8 cellular contexts compared by ENCODE assay signal in the genomic region with DNA sequence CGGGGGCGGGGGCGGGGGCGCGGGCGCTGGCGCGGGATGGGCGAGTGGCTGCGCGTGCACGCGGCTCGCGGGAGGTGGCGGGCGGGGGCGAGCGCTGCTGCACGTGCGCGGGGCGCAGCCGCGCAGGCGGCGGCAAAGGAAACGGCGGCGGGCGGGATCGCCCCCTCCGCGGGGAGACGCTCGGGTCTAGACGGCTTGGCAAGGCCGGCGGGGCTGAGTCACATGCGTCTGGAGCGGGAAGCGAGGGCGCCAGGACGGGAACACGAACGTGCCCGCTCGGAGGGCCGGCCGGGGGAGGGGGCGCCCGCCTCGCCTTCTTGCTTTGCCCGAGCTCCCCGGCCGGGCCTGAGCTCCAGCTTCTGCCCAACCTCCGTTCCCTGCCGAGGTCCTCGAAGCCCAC. TPM values are rescaled to one million over a fixed set of nuclear protein-coding genes. Genes with fewer than 3 reads are reported as not detected.
A peak's percentile ranks its signal among the peaks of the same experiment; 100 is the strongest.
DNase-seq lines count a peak whose midpoint lies in the region; ATAC-seq, FAIRE-seq and TF ChIP-seq lines count a peak whose summit lies in the region.

No MANE protein-coding gene starts in this region.

- H3K4me3 ChIP-seq in SK-N-SH (ENCODE audit: low read depth in 2 of 2, low read length in 1 of 2) (no peak overlapping the region), hepatocyte (no peak overlapping the region)

- H2AFZ ChIP-seq in SK-N-SH (ENCODE audit: low read depth): no peak overlapping the region
- no peak overlapping the region for H2AFZ ChIP-seq in hepatocyte

- H3K9ac ChIP-seq in SK-N-SH: no peak overlapping the region

- H3K4me1 ChIP-seq in SK-N-SH (ENCODE audit: control insufficient read depth in 1 of 2, insufficient read depth in 2 of 2, low read depth in 1 of 2, low read length in 1 of 2) (peaks cover 21 to 34% of the 10 kb centered on the region in 2 experiments; a peak in 3 of 4 replicates), hepatocyte (ENCODE audit: insufficient read depth) (peaks cover 11% of the 10 kb centered on the region)

- H3K4me2 ChIP-seq in SK-N-SH: peak overlapping the region; percentile 19; the same call in 1 of the 2 replicates
- H3K4me2 ChIP-seq in hepatocyte: peak overlapping the region; percentile 71

- no peaks in the 10 kb centered on the region for H3K9me3 ChIP-seq in SK-N-SH
- H3K9me3 ChIP-seq in hepatocyte (ENCODE audit: low read depth): no peaks in the 10 kb centered on the region

- DNase-seq in SK-N-SH (no peak), hepatocyte (ENCODE audit: low spot score) (peak; percentile 80), HT-29 (ENCODE audit: low spot score) (no peak), GM19239 (ENCODE audit: insufficient read length, low spot score) (no peak)
- peak; percentile 47 for DNase-seq in activated naive CD4-positive, alpha-beta T cell treated with anti-CD3 and anti-CD28 coated beads, Interleukin-2, amount 50 U/mL, for 16 hours
- DNase-seq in stimulated activated CD4-positive, alpha-beta T cell treated with anti-CD3 and anti-CD28 coated beads, Interleukin-4, amount 100 ng/mL, for 24 hours: peak; percentile 28

- no peak for TF ChIP-seq RAD21 in SK-N-SH (IDR thresholded peaks at IDR 0.05; ENCODE audit: low read length)

- no peaks in the 10 kb centered on the region for H3F3A ChIP-seq in SK-N-SH (replicated peaks; ENCODE audit: insufficient read depth)

- peaks cover 3% of the 10 kb centered on the region; the same call in 1 of the 2 replicates for H3K79me2 ChIP-seq in SK-N-SH (ENCODE audit: insufficient read depth)
- H3K79me2 ChIP-seq in hepatocyte: no peaks in the 10 kb centered on the region

- no peak for TF ChIP-seq EP300 in SK-N-SH (IDR thresholded peaks at IDR 0.05; ENCODE audit: borderline replicate concordance in 1 of 2, low read depth in 1 of 2, low read length in 1 of 2)

- TF ChIP-seq CTCF in SK-N-SH (IDR thresholded peaks at IDR 0.05): no peak
- TF ChIP-seq CTCF in hepatocyte (IDR thresholded peaks at IDR 0.05; ENCODE audit: poor library complexity): no peak

- H3K9me2 ChIP-seq in SK-N-SH (no peaks in the 10 kb centered on the region), hepatocyte (replicated peaks; ENCODE audit: insufficient read depth) (no peaks in the 10 kb centered on the region)

- H3K27me3 ChIP-seq in SK-N-SH (ENCODE audit: insufficient read depth) (no peaks in the 10 kb centered on the region), hepatocyte (no peaks in the 10 kb centered on the region)

- FAIRE-seq in GM19239 (lab: Jason Lieb, UNC): no peak

- WGBS in SK-N-SH (ENCODE audit: low lambda C conversion rate): 85% methylated on average over 25 of the region's 59 CpGs
- 10% methylated on average over 16 of the region's 59 CpGs for WGBS in hepatocyte (ENCODE audit: low lambda C conversion rate, missing lambda C conversion rate)

- H4K20me1 ChIP-seq in SK-N-SH (ENCODE audit: insufficient read depth): no peaks in the 10 kb centered on the region
- no peaks in the 10 kb centered on the region for H4K20me1 ChIP-seq in hepatocyte (ENCODE audit: insufficient read depth, poor library complexity, severe bottlenecking)

- peak overlapping the region in 1 of 2 experiments; percentile 58; a peak in 1 of 4 replicates for H3K27ac ChIP-seq in SK-N-SH (ENCODE audit: low read depth in 2 of 2, low read length in 1 of 2)
- H3K27ac ChIP-seq in hepatocyte: peak overlapping the region; percentile 95

- POLR2A ChIA-PET in SK-N-SH (lab: Yijun Ruan, JAX): no interaction called here

- H3K36me3 ChIP-seq in SK-N-SH (replicated peaks in 1 of 2; ENCODE audit: control insufficient read depth in 1 of 2, insufficient read depth in 2 of 2, low read length in 1 of 2): no peaks in the 10 kb centered on the region
- H3K36me3 ChIP-seq in hepatocyte (replicated peaks; ENCODE audit: insufficient read depth, low read depth): no peaks in the 10 kb centered on the region

- CTCF ChIA-PET in SK-N-SH (lab: Yijun Ruan, JAX): interaction anchor here (1.0 to 11.6 kb wide), 3 partner anchors 13 to 194 kb away, joined by 3 to 203 read pairs (median 5); no protein-coding TSS in a partner anchor

- ATAC-seq in SK-N-SH treated with all-trans-retinoic acid at 6 μM for 48 hours: no peak
- ATAC-seq in HG02884 (IDR thresholded peaks at IDR 0.05; ENCODE audit: unreplicated experiment): no peak

TF ChIP-seq in SK-N-SH, 30 proteins besides CTCF, POLR2A, EP300 and RAD21 (continues in another document):
- TF ChIP-seq FOXM1 (IDR thresholded peaks at IDR 0.05; ENCODE audit: low read depth) (no peak), MEF2A (IDR thresholded peaks at IDR 0.05; ENCODE audit: borderline replicate concordance, low read depth) (no peak), TAF1 (IDR thresholded peaks at IDR 0.05; ENCODE audit: borderline replicate concordance, low read depth, low read length) (no peak), GABPA (IDR thresholded peaks at IDR 0.05; ENCODE audit: low read depth) (no peak), MXI1 (IDR thresholded peaks at IDR 0.05; ENCODE audit: low read depth, low read length) (no peak), GATA2 (CRISPR knock-in tag; IDR thresholded peaks at IDR 0.05) (no peak), NFIC (IDR thresholded peaks at IDR 0.05; ENCODE audit: borderline replicate concordance) (peak; percentile 19; the same call in 1 of the 2 replicates), USF2 (IDR thresholded peaks at IDR 0.05; ENCODE audit: borderline replicate concordance, low read depth, low read length) (no peak), SIN3A (IDR thresholded peaks at IDR 0.05; ENCODE audit: borderline replicate concordance, low read depth, low read length) (no peak)

TF ChIP-seq in SK-N-SH treated with all-trans-retinoic acid at 6 μM for 48 hours, 23 proteins besides CTCF, POLR2A, EP300 and RAD21 (continues in another document):
- TF ChIP-seq SNAI2 (CRISPR knock-in tag; IDR thresholded peaks at IDR 0.05) (no peak), ZFP3 (CRISPR knock-in tag; IDR thresholded peaks at IDR 0.05) (no peak), ZNF8 (CRISPR knock-in tag; IDR thresholded peaks at IDR 0.05) (no peak), BACH2 (CRISPR knock-in tag; IDR thresholded peaks at IDR 0.05; ENCODE audit: borderline replicate concordance) (no peak), ZNF70 (CRISPR knock-in tag; IDR thresholded peaks at IDR 0.05) (no peak), TSHZ2 (CRISPR knock-in tag; IDR thresholded peaks at IDR 0.05) (no peak), ESRRG (CRISPR knock-in tag; IDR thresholded peaks at IDR 0.05) (no peak), ARNTL (CRISPR knock-in tag; IDR thresholded peaks at IDR 0.05; ENCODE audit: borderline replicate concordance, low read depth) (no peak), OSR1 (CRISPR knock-in tag; IDR thresholded peaks at IDR 0.05) (no peak), CSDC2 (CRISPR knock-in tag; IDR thresholded peaks at IDR 0.05) (no peak)

RNA-seq across cellular contexts. Expression of gene HAUS7, which starts 4.3 kb away (rescaled TPM):
- 27.1 and 39.7 TPM in 2 replicates for polyA plus RNA-seq in SK-N-SH (2012; rRNA removed)
- 14.1 and 18.8 TPM in 2 replicates for polyA plus RNA-seq in SK-N-SH (2012; cell fraction: cytosol; rRNA removed)
- polyA plus RNA-seq in SK-N-SH (2012; cell fraction: nucleus; rRNA removed): 110 and 150 TPM in 2 replicates
- total RNA-seq in hepatocyte: 6.8 and 17.5 TPM in 2 replicates
- polyA plus RNA-seq in hepatocyte: 19.7 and 23.1 TPM in 2 replicates
- 75.1 and 85.6 TPM in 2 replicates for total RNA-seq in HT-29 (2014; rRNA removed; shearing (Covaris generic))

RNA-seq across cellular contexts. Expression of gene BGN, which starts 20.1 kb away (rescaled TPM):
- polyA plus RNA-seq in SK-N-SH (2012; rRNA removed) (15.2 and 28.9 TPM in 2 replicates), hepatocyte (27.5 and 35.8 TPM in 2 replicates)
- polyA plus RNA-seq in SK-N-SH (2012; cell fraction: cytosol; rRNA removed): 15.1 and 23.4 TPM in 2 replicates
- 14.3 and 14.9 TPM in 2 replicates for polyA plus RNA-seq in SK-N-SH (2012; cell fraction: nucleus; rRNA removed)
- 12.5 and 14.5 TPM in 2 replicates for total RNA-seq in hepatocyte
- total RNA-seq in HT-29 (2014; rRNA removed; shearing (Covaris generic)): 14.0 and 23.2 TPM in 2 replicates

RNA-seq across cellular contexts. Expression of gene TREX2, which starts 28.9 kb away (rescaled TPM):
- polyA plus RNA-seq in SK-N-SH (2012; rRNA removed): 0.76 and 0.78 TPM in 2 replicates
- 0.08 and 0.20 TPM in 2 replicates for polyA plus RNA-seq in SK-N-SH (2012; cell fraction: cytosol; rRNA removed)
- 4.0 and 6.6 TPM in 2 replicates for polyA plus RNA-seq in SK-N-SH (2012; cell fraction: nucleus; rRNA removed)
- 0.60 and 0.76 TPM in 2 replicates for total RNA-seq in hepatocyte
- polyA plus RNA-seq in hepatocyte: 0.81 and 1.3 TPM in 2 replicates
- 7.3 and 9.8 TPM in 2 replicates for total RNA-seq in HT-29 (2014; rRNA removed; shearing (Covaris generic))

RNA-seq across cellular contexts. Expression of gene ATP2B3, which starts 42.7 kb away (rescaled TPM):
- polyA plus RNA-seq in SK-N-SH (2012; rRNA removed) (0.16 and 0.18 TPM in 2 replicates), hepatocyte (0.07 and 0.12 TPM in 2 replicates)
- 0.06 and 0.41 TPM in 2 replicates for polyA plus RNA-seq in SK-N-SH (2012; cell fraction: cytosol; rRNA removed)
- polyA plus RNA-seq in SK-N-SH (2012; cell fraction: nucleus; rRNA removed): 0.38 and 0.42 TPM in 2 replicates
- total RNA-seq in hepatocyte: 0.12 TPM in 1 of 2 replicates, not detected in the other
- total RNA-seq in HT-29 (2014; rRNA removed; shearing (Covaris generic)): not detected in 2 replicates

Comparison
In these comparisons a context has a peak if more than half of its experiments do, and no peak if none do; other contexts are left out.
1. DNase-seq: peak in activated naive CD4-positive, alpha-beta T cell treated with anti-CD3 and anti-CD28 coated beads, Interleukin-2, amount 50 U/mL, for 16 hours (single experiment), hepatocyte (single experiment) and stimulated activated CD4-positive, alpha-beta T cell treated with anti-CD3 and anti-CD28 coated beads, Interleukin-4, amount 100 ng/mL, for 24 hours (single experiment); none in SK-N-SH (single experiment), HT-29 (single experiment) and GM19239 (single experiment).